In genomic region chr2:170973492-170974303, GRCh38 we compare ENCODE assay signal across 8 cellular contexts. TPM values are rescaled to one million over a fixed set of nuclear protein-coding genes. Genes with fewer than 3 reads are reported as not detected.
A peak's percentile ranks its signal among the peaks of the same experiment; 100 is the strongest.
DNase-seq lines count a peak whose midpoint lies in the region; ATAC-seq and TF ChIP-seq lines count a peak whose summit lies in the region.

No MANE protein-coding gene starts in this region.

- H3K36me3 ChIP-seq in HAP-1 (replicated peaks), result no peaks in the 10 kb centered on the region
- H3K36me3 ChIP-seq in MG63, result peaks cover 5% of the 10 kb centered on the region; the same call in 1 of the 2 replicates
- H3K36me3 ChIP-seq in adipocyte (ENCODE audit: control insufficient read depth, insufficient read depth, low read length, severe bottlenecking), result peaks cover under 1% of the 10 kb centered on the region
- H3K36me3 ChIP-seq in heart right ventricle, result no peaks in the 10 kb centered on the region
- no peaks in the 10 kb centered on the region for H3K36me3 ChIP-seq in upper lobe of left lung

- TF ChIP-seq POLR2A in upper lobe of left lung (IDR thresholded peaks at IDR 0.05), result peak in 1 of 4 donors; percentile 35

- intact Hi-C loops in heart right ventricle (cut with DNase I), result loop anchor here (1.0 to 10.0 kb wide), 12 partner anchors 114 to 449 kb away; partner anchors contain the start of gene TLK1 (in 5 of the 10)
- intact Hi-C loops in posterior cingulate gyrus (cut with DNase I), result loop anchor here (1.0 to 5.0 kb wide), 4 partner anchors 114 to 459 kb away; partner anchors contain the start of genes DCAF17 and METTL8

- H3K4me1 ChIP-seq in HAP-1 (peaks cover 10% of the 10 kb centered on the region), adipocyte (ENCODE audit: control insufficient read depth, insufficient read depth, low read length) (peaks cover 9% of the 10 kb centered on the region), heart right ventricle (peaks cover 0 to 14% (median 10%) of the 10 kb centered on the region in 9 donors), upper lobe of left lung (peaks cover 5 to 17% (median 12%) of the 10 kb centered on the region in 4 donors)

- CTCF ChIA-PET in GM10248 (lab: Yijun Ruan, JAX), result interaction anchor here (0.6 to 4.6 kb wide), 38 partner anchors 10 to 729 kb away, joined by 3 to 43 read pairs (median 4); partner anchors contain the start of gene GORASP2

- no peak for TF ChIP-seq EP300 in upper lobe of left lung (IDR thresholded peaks at IDR 0.05)

- H3K9me3 ChIP-seq in HAP-1, result no peaks in the 10 kb centered on the region
- no peaks in the 10 kb centered on the region for H3K9me3 ChIP-seq in MG63
- H3K9me3 ChIP-seq in adipocyte (ENCODE audit: control insufficient read depth, low read length), result no peaks in the 10 kb centered on the region
- H3K9me3 ChIP-seq in heart right ventricle, result no peaks in the 10 kb centered on the region
- H3K9me3 ChIP-seq in upper lobe of left lung, result no peaks in the 10 kb centered on the region

- 6 to 8% methylated on average over 59 to 67 of the region's 67 CpGs for WGBS in heart right ventricle, 2 donors
- WGBS in upper lobe of left lung, 2 donors, result 21 to 37% methylated on average over 14 to 29 of the region's 67 CpGs

- POLR2A ChIA-PET in GM10248 (lab: Yijun Ruan, JAX), result no interaction called here

- DNase-seq in GM10248 (ENCODE audit: extremely low spot score) (peak; percentile 96), HAP-1 (ENCODE audit: low spot score in 2 of 2) (peak; percentile 76 to 92), MG63 (peak; percentile 77), SW 1271 (lab: John Stamatoyannopoulos, UW) (peak; percentile 22 to 73), adipocyte (ENCODE audit: low read depth) (peak; percentile 93), heart right ventricle (peak; percentile 84 to 85), posterior cingulate gyrus (peak; percentile 63 to 97 (median 82)), upper lobe of left lung (peak; percentile 89 to 97)

- in situ Hi-C loops in HAP-1 (cut with MboI; ENCODE audit: low sequenced_read_pairs), result loop anchor here (5.0 kb wide), 1 partner anchor 444 kb away; no protein-coding TSS in a partner anchor

- H3K4me3 ChIP-seq in HAP-1 (peak overlapping the region; percentile 44), MG63 (peak overlapping the region; percentile 74), adipocyte (ENCODE audit: low read length) (peak overlapping the region; percentile 89), heart right ventricle (peak overlapping the region; percentile 65 to 93 (median 72)), upper lobe of left lung (peak overlapping the region; percentile 57 to 79 (median 69))

- H3K27me3 ChIP-seq in HAP-1 (ENCODE audit: low read depth), result no peaks in the 10 kb centered on the region
- no peaks in the 10 kb centered on the region for H3K27me3 ChIP-seq in MG63
- no peaks in the 10 kb centered on the region for H3K27me3 ChIP-seq in adipocyte (replicated peaks; ENCODE audit: control insufficient read depth, insufficient read depth, low read length)
- no peaks in the 10 kb centered on the region for H3K27me3 ChIP-seq in heart right ventricle
- H3K27me3 ChIP-seq in upper lobe of left lung, result no peaks in the 10 kb centered on the region

- peak overlapping the region; percentile 95 for H3K9ac ChIP-seq in adipocyte (ENCODE audit: low read length)

- TF ChIP-seq CTCF in GM10248 (IDR thresholded peaks at IDR 0.05; ENCODE audit: control extremely low read depth, extremely low read depth, low read depth, missing control alignments), result peak; percentile 94
- TF ChIP-seq CTCF in heart right ventricle (IDR thresholded peaks at IDR 0.05), result peak; percentile 82 to 99 (median 94)
- TF ChIP-seq CTCF in upper lobe of left lung (IDR thresholded peaks at IDR 0.05), result peak; percentile 94 to 99 (median 98)

- peak overlapping the region; percentile 47 to 92 (median 82) for H3K27ac ChIP-seq in heart right ventricle
- peak overlapping the region; percentile 38 to 82 (median 77) for H3K27ac ChIP-seq in upper lobe of left lung

- ATAC-seq in heart right ventricle, result peak; percentile 95 to 98 (median 97)
- peak; percentile 95 to 99 for ATAC-seq in upper lobe of left lung (ENCODE audit: low FRiP score in 2 of 2)

RNA-seq across cellular contexts. Expression of gene GORASP2, which starts 44.6 kb away (rescaled TPM):
- total RNA-seq in MG63 (2014; rRNA removed; shearing (Covaris generic); ENCODE audit: low replicate concordance), result 51.6 and 113 TPM in 2 replicates
- 10 to 100 TPM; 54.2 to 74.1 (median 62.1) TPM for total RNA-seq in heart right ventricle
- polyA plus RNA-seq in heart right ventricle, result 10 to 100 TPM; 15.4 to 56.2 TPM
- total RNA-seq in upper lobe of left lung, result 10 to 100 TPM; 14.7 to 80.7 (median 59.5) TPM

Comparison
In these comparisons a context has a peak if more than half of its experiments do, and no peak if none do; other contexts are left out.
1. Peak in every context shown above with its lines: DNase-seq, ATAC-seq, H3K4me3 ChIP-seq and H3K27ac ChIP-seq.